28 cellular contexts compared by ENCODE assay signal in the genomic region with DNA sequence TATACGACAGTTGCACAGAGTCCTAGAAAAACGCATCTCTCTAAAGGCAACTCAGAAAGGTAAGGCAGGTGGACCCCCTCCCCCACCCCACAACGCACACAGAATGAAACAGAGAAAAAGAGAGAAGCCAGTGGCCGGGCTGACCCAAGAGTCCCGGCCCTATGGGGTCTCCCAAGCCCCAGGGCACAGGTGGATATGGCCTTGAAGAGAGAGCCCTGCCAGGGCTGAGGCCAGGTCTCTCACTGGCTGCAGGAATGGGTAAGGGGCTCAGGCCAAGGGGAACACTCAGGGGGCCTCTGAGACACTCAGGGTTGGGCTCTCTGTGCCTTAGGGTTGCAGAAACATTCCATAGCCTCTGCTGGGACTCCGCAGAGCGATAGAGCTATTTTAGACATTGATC.
"Had no signal": no experiment of that assay in that cellular context is flagged by ENCODE, and none has a peak within 500 bp of the region (broad histone marks: within the 10 kb centered on the region; RNA-seq: fewer than 3 reads in every experiment).

No MANE protein-coding gene starts in this region.

- H3K4me2 ChIP-seq: KMS-11 had no signal

- H3K4me1 Mint-ChIP-seq: activated T-helper 17 cell treated with anti-CD3 and anti-CD28 coated beads, Interleukin-2, amount 50 U/mL, for 72 hours had no signal

- H3K27ac Mint-ChIP-seq: activated CD8-positive, alpha-beta memory T cell treated with anti-CD3 and anti-CD28 coated beads, Interleukin-2, amount 10 ng/mL, durations not matched to agents 7 days and 5 days; activated naive CD4-positive, alpha-beta T cell treated with anti-CD3 and anti-CD28 coated beads for 36 hours; activated naive CD8-positive, alpha-beta T cell; activated T-helper 17 cell treated with anti-CD3 and anti-CD28 coated beads, Interleukin-2, amount 50 U/mL, for 72 hours; T-helper 1 cell treated with Interleukin-12 subunit alpha and Interleukin-12 subunit beta and Interleukin-4 antibody, amounts not matched to agents 30 μg/mL and 1 μg/mL, for 36 hours had no signal

- H3K9me3 ChIP-seq: adrenal gland, SJSA1 had no signal

- H3K9ac ChIP-seq: KMS-11 had no signal

- H3K4me1 ChIP-seq: adrenal gland, SJSA1 had no signal

- DNase-seq: activated CD4-positive, alpha-beta T cell treated with anti-CD3 and anti-CD28 coated beads for 4 hours; activated CD8-positive, alpha-beta memory T cell treated with anti-CD3 and anti-CD28 coated beads, Interleukin-2, amount 10 ng/mL, durations not matched to agents 7 days and 5 days; activated gamma-delta T cell; activated naive CD4-positive, alpha-beta T cell treated with anti-CD3 and anti-CD28 coated beads for 36 hours; activated T-cell treated with anti-CD3 and anti-CD28 coated beads, Interleukin-2, amount 50 U/mL, for 4 hours; anterior cingulate cortex; NCI-H1092; NCI-H1417; NCI-H2029; NCI-H2107; NCI-H2171 treated with DMSO at 0.1 percent for 48 hours; NCI-H226; NCI-H510A; NCI-H526 treated with DMSO at 0.1 percent for 48 hours; NK-92 treated with Interleukin-12 subunit alpha and Interleukin-12 subunit beta, amount 100 ng/mL, for 24 hours; OCI-M1; RPMI8226; SHP77; SW 1271 had no signal

- H3K36me3 Mint-ChIP-seq: activated CD8-positive, alpha-beta memory T cell treated with anti-CD3 and anti-CD28 coated beads, Interleukin-2, amount 10 ng/mL, durations not matched to agents 7 days and 5 days; activated naive CD8-positive, alpha-beta T cell had no signal

- H3K4me3 Mint-ChIP-seq: activated CD8-positive, alpha-beta memory T cell treated with anti-CD3 and anti-CD28 coated beads, Interleukin-2, amount 10 ng/mL, durations not matched to agents 7 days and 5 days; activated naive CD4-positive, alpha-beta T cell treated with anti-CD3 and anti-CD28 coated beads for 36 hours; activated naive CD8-positive, alpha-beta T cell; activated T-cell treated with anti-CD3 and anti-CD28 coated beads, Interleukin-2, amount 50 U/mL, for 4 hours; activated T-helper 17 cell treated with anti-CD3 and anti-CD28 coated beads, Interleukin-2, amount 50 U/mL, for 72 hours; T-helper 1 cell treated with Interleukin-12 subunit alpha and Interleukin-12 subunit beta and Interleukin-4 antibody, amounts not matched to agents 30 μg/mL and 1 μg/mL, for 36 hours had no signal

- H3K4me3 ChIP-seq: adrenal gland, SJSA1 had no signal

- H3K27ac ChIP-seq: adrenal gland, KMS-11, SJSA1 had no signal

- H3K9me3 Mint-ChIP-seq: activated naive CD4-positive, alpha-beta T cell treated with anti-CD3 and anti-CD28 coated beads for 36 hours; activated T-cell treated with anti-CD3 and anti-CD28 coated beads, Interleukin-2, amount 50 U/mL, for 4 hours; activated T-helper 17 cell treated with anti-CD3 and anti-CD28 coated beads, Interleukin-2, amount 50 U/mL, for 72 hours; T-helper 1 cell treated with Interleukin-12 subunit alpha and Interleukin-12 subunit beta and Interleukin-4 antibody, amounts not matched to agents 30 μg/mL and 1 μg/mL, for 36 hours had no signal

- H3K36me3 ChIP-seq: SJSA1 had no signal

- ATAC-seq: activated CD4-positive, CD25-positive, alpha-beta regulatory T cell treated with anti-CD3 and anti-CD28 coated beads, Interleukin-2, amount 50 U/mL, for 24 hours; activated CD8-positive, alpha-beta memory T cell treated with anti-CD3 and anti-CD28 coated beads, Interleukin-2, amount 10 ng/mL, durations not matched to agents 7 days and 5 days; activated T-cell treated with anti-CD3 and anti-CD28 coated beads, Interleukin-2, amount 50 U/mL, for 4 hours; activated T-helper 17 cell treated with anti-CD3 and anti-CD28 coated beads, Interleukin-2, amount 50 U/mL, for 72 hours; Panc1; SK-N-SH treated with all-trans-retinoic acid at 6 μM for 48 hours had no signal

- H3K27me3 ChIP-seq: adrenal gland, SJSA1 had no signal
